In the genomic region with DNA sequence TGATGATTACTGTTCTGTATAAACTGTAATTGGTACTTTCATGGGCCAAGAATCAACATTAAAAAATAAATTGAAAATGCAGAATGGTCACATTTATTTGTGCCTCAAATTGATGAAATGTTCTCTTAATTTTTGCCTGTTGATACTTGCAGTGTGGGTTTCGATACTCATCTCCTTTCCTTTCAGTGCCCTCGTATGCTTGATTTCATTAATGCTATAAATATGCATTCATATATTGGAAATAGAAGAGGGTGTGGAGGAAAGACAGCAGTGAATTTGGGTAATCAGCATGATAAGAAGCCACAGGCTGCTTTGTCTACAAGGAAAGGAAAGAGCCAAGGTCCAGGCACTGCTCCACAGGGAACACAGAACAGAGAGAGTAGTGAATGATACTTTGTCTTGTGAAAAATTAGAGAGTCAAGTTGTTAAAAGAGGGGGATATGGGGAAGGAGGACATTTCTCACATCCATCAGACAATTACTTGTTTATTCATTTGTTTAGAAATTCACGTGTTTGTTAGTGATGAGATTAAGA, we compare ENCODE assay signal across 1 cellular context.
TF ChIP-seq lines count a peak whose summit lies in the region.

No MANE protein-coding gene starts in this region.

TF ChIP-seq in H1, 55 proteins besides CTCF, POLR2A, EP300 and RAD21 (continued from another document):
- no peak for TF ChIP-seq POLR2AphosphoS5 (IDR thresholded peaks at IDR 0.05; ENCODE audit: low read depth, low read length)
- no peak for TF ChIP-seq YY1 (IDR thresholded peaks at IDR 0.05; ENCODE audit: low read depth, low read length)
- no peak for TF ChIP-seq CHD2 (IDR thresholded peaks at IDR 0.05; ENCODE audit: low read length)
- TF ChIP-seq SIRT6 (IDR thresholded peaks at IDR 0.05; ENCODE audit: low read length): no peak
- no peak for TF ChIP-seq NRF1 (IDR thresholded peaks at IDR 0.05; ENCODE audit: low read depth, low read length)
- TF ChIP-seq GTF2F1 (IDR thresholded peaks at IDR 0.05; ENCODE audit: borderline replicate concordance, low read depth, low read length): no peak
- no peak for TF ChIP-seq SAP30 (IDR thresholded peaks at IDR 0.05; ENCODE audit: insufficient read depth, insufficient replicate concordance, low read length)
- no peak for TF ChIP-seq KDM5A (IDR thresholded peaks at IDR 0.05; ENCODE audit: low read length)
- TF ChIP-seq CHD1 (IDR thresholded peaks at IDR 0.05; ENCODE audit: low read depth, low read length): no peak
- no peak for TF ChIP-seq TAF7 (optimal IDR thresholded peaks at IDR 0.05; ENCODE audit: borderline replicate concordance, low read depth, low read length)
- TF ChIP-seq TBP (IDR thresholded peaks at IDR 0.05; ENCODE audit: low read depth, low read length): no peak
- TF ChIP-seq SIN3A (conservative IDR thresholded peaks at IDR 0.05 in 1 of 2, IDR thresholded peaks at IDR 0.05 in 1 of 2; ENCODE audit: low read depth in 1 of 2, low read length in 2 of 2): no peak
